1 cellular context compared by ENCODE assay signal in the genomic region with DNA sequence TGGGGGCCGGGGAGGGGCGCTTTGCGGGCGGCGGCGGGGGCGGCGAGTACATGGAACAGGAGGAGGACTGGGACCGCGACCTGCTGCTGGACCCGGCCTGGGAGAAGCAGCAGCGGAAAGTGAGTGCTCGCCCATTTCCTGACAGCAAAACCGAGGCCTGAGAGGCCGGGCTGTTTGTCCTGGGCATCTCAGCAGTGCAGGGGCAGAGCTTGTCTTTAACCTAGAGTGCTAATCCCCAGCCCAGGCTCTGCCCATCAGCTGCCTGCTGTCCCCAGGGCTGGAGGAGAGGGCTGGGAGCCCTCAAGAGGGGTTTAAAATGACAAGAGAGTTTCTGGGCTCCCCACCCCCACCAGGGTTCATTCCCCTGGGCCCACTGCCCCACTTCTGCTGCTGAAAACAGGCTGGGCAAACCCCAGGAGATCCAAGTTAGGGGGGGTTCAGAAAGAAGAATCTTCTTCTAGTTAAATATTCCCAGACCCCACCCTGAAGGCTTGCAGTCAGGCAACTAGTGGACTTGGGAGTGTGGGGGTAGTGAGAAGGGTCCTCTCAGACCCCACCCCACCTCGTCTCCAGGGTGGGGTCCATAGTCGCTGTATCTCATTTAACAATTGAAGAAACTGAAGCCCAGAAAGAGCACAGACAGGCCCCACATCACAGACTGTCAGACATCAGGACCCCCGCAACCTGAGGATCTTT.
TF ChIP-seq lines count a peak whose summit lies in the region.

No MANE protein-coding gene starts in this region.

TF ChIP-seq in H1, 55 proteins besides CTCF, POLR2A, EP300 and RAD21:
- TF ChIP-seq RBBP5 (IDR thresholded peaks at IDR 0.05; ENCODE audit: borderline replicate concordance, low read depth, low read length) = 0 out of 2 replicates have a peak, but pooled peaks have one; percentile 15
- TF ChIP-seq POLR2AphosphoS5 (IDR thresholded peaks at IDR 0.05; ENCODE audit: low read depth, low read length) = no peak
- TF ChIP-seq EGR1 (IDR thresholded peaks at IDR 0.05; ENCODE audit: borderline replicate concordance, low read depth, low read length) = no peak
- no peak for TF ChIP-seq SIX5 (IDR thresholded peaks at IDR 0.05; ENCODE audit: low read depth, low read length)
- TF ChIP-seq CBX5 (IDR thresholded peaks at IDR 0.05; ENCODE audit: low read depth, low read length) = no peak
